20 cellular contexts compared by ENCODE assay signal in genomic region chr7:130446285-130446684, GRCh38. TPM values are rescaled to one million over a fixed set of nuclear protein-coding genes. Genes with fewer than 3 reads are reported as not detected.
A peak's percentile ranks its signal among the peaks of the same experiment; 100 is the strongest.
DNase-seq lines count a peak whose midpoint lies in the region; ATAC-seq lines count a peak whose summit lies in the region.
"Had no signal": no experiment of that assay in that cellular context is flagged by ENCODE, and none has a peak within 500 bp of the region (broad histone marks: within the 10 kb centered on the region; RNA-seq: fewer than 3 reads in every experiment).

No MANE protein-coding gene starts in this region.

- no peak for DNase-seq in activated CD8-positive, alpha-beta memory T cell treated with anti-CD3 and anti-CD28 coated beads, Interleukin-2, amount 10 ng/mL, durations not matched to agents 7 days and 5 days
- no peak for DNase-seq in activated CD8-positive, alpha-beta memory T cell treated with anti-CD3 and anti-CD28 coated beads, Interleukin-2, amount 50 U/mL, for 48 hours
- peak in 1 of 2 donors; percentile 22 for DNase-seq in stimulated activated naive CD8-positive, alpha-beta T cell treated with anti-CD3 and anti-CD28 coated beads, Interleukin-15, amount 100 ng/mL, for 72 hours
- no peak for DNase-seq in stimulated activated naive CD8-positive, alpha-beta T cell treated with anti-CD3 and anti-CD28 coated beads, Interleukin-15, Interleukin-2, amounts not matched to agents 100 U/mL and 50 U/mL, for 24 hours
- no peak for DNase-seq in activated naive CD8-positive, alpha-beta T cell treated with anti-CD3 and anti-CD28 coated beads, Interleukin-2, amount 50 U/mL, for 24 hours
- no peak for DNase-seq in central memory CD4-positive, alpha-beta T cell
- no peak for DNase-seq in posterior vena cava (ENCODE audit: low spot score)
- DNase-seq: AML-193; CD4-positive, alpha-beta T cell; H9; NCI-H1092; NCI-H1417 treated with DMSO at 0.1 percent for 48 hours; NCI-H1694 treated with DMSO at 0.1 percent for 48 hours; NCI-H2081; NCI-H2227 treated with DMSO at 0.1 percent for 48 hours; NCI-H510A; NCI-H69; SHP77 had no signal

- CTCF ChIA-PET in activated CD8-positive, alpha-beta memory T cell treated with anti-CD3 and anti-CD28 coated beads, Interleukin-2, amount 10 ng/mL, durations not matched to agents 7 days and 5 days (lab: Charles Lee), result no interaction called here

- H3K4me1 Mint-ChIP-seq in activated CD8-positive, alpha-beta memory T cell treated with anti-CD3 and anti-CD28 coated beads, Interleukin-2, amount 10 ng/mL, durations not matched to agents 7 days and 5 days, result peaks cover 35% of the 10 kb centered on the region
- H3K4me1 Mint-ChIP-seq in stimulated activated naive CD8-positive, alpha-beta T cell treated with anti-CD3 and anti-CD28 coated beads, Interleukin-15, amount 100 ng/mL, for 72 hours, result peaks cover 37% of the 10 kb centered on the region
- peaks cover 18% of the 10 kb centered on the region for H3K4me1 Mint-ChIP-seq in activated naive CD8-positive, alpha-beta T cell treated with anti-CD3 and anti-CD28 coated beads, Interleukin-2, amount 50 U/mL, for 24 hours

- peaks cover 16% of the 10 kb centered on the region for H3K36me3 Mint-ChIP-seq in activated CD8-positive, alpha-beta memory T cell treated with anti-CD3 and anti-CD28 coated beads, Interleukin-2, amount 10 ng/mL, durations not matched to agents 7 days and 5 days
- H3K36me3 Mint-ChIP-seq in activated naive CD8-positive, alpha-beta T cell treated with anti-CD3 and anti-CD28 coated beads, Interleukin-2, amount 50 U/mL, for 24 hours (ENCODE audit: low read depth), result peaks cover 3% of the 10 kb centered on the region

- intact Hi-C loops in posterior vena cava (cut with DNase I), result no loop called here

- ATAC-seq in activated CD8-positive, alpha-beta memory T cell treated with anti-CD3 and anti-CD28 coated beads, Interleukin-2, amount 10 ng/mL, durations not matched to agents 7 days and 5 days, result peak; percentile 73
- ATAC-seq in stimulated activated naive CD8-positive, alpha-beta T cell treated with anti-CD3 and anti-CD28 coated beads, Interleukin-15, amount 100 ng/mL, for 72 hours, result peak; percentile 89
- no peak for ATAC-seq in stimulated activated naive CD8-positive, alpha-beta T cell treated with anti-CD3 and anti-CD28 coated beads, Interleukin-15, Interleukin-2, amounts not matched to agents 100 U/mL and 50 U/mL, for 24 hours
- peak; percentile 33 for ATAC-seq in activated naive CD8-positive, alpha-beta T cell treated with anti-CD3 and anti-CD28 coated beads, Interleukin-2, amount 50 U/mL, for 24 hours
- ATAC-seq: A549, GM23338 had no signal

- H3K4me3 Mint-ChIP-seq in activated CD8-positive, alpha-beta memory T cell treated with anti-CD3 and anti-CD28 coated beads, Interleukin-2, amount 10 ng/mL, durations not matched to agents 7 days and 5 days, result no peak overlapping the region
- H3K4me3 Mint-ChIP-seq in stimulated activated naive CD8-positive, alpha-beta T cell treated with anti-CD3 and anti-CD28 coated beads, Interleukin-15, amount 100 ng/mL, for 72 hours, result no peak overlapping the region
- H3K4me3 Mint-ChIP-seq in activated naive CD8-positive, alpha-beta T cell treated with anti-CD3 and anti-CD28 coated beads, Interleukin-2, amount 50 U/mL, for 24 hours, result no peak overlapping the region
- H3K4me3 Mint-ChIP-seq: CD4-positive, alpha-beta T cell; GM23338; H9 had no signal

- H3K9me3 Mint-ChIP-seq in activated CD8-positive, alpha-beta memory T cell treated with anti-CD3 and anti-CD28 coated beads, Interleukin-2, amount 10 ng/mL, durations not matched to agents 7 days and 5 days (ENCODE audit: low read depth), result peaks cover 13% of the 10 kb centered on the region
- H3K9me3 Mint-ChIP-seq in stimulated activated naive CD8-positive, alpha-beta T cell treated with anti-CD3 and anti-CD28 coated beads, Interleukin-15, amount 100 ng/mL, for 72 hours, result peaks cover 7 to 12% of the 10 kb centered on the region in 2 donors
- H3K9me3 Mint-ChIP-seq in activated naive CD8-positive, alpha-beta T cell treated with anti-CD3 and anti-CD28 coated beads, Interleukin-2, amount 50 U/mL, for 24 hours, result peaks cover 10% of the 10 kb centered on the region

- H3K27ac Mint-ChIP-seq in activated CD8-positive, alpha-beta memory T cell treated with anti-CD3 and anti-CD28 coated beads, Interleukin-2, amount 10 ng/mL, durations not matched to agents 7 days and 5 days, result peak overlapping the region; percentile 24
- peak overlapping the region in 1 of 2 donors; percentile 5 for H3K27ac Mint-ChIP-seq in stimulated activated naive CD8-positive, alpha-beta T cell treated with anti-CD3 and anti-CD28 coated beads, Interleukin-15, amount 100 ng/mL, for 72 hours
- no peak overlapping the region for H3K27ac Mint-ChIP-seq in activated naive CD8-positive, alpha-beta T cell treated with anti-CD3 and anti-CD28 coated beads, Interleukin-2, amount 50 U/mL, for 24 hours
- H3K27ac Mint-ChIP-seq: CD4-positive, alpha-beta T cell; GM23338; H9 had no signal

- H3K27me3 Mint-ChIP-seq in activated CD8-positive, alpha-beta memory T cell treated with anti-CD3 and anti-CD28 coated beads, Interleukin-2, amount 10 ng/mL, durations not matched to agents 7 days and 5 days, result no peaks in the 10 kb centered on the region
- H3K27me3 Mint-ChIP-seq in stimulated activated naive CD8-positive, alpha-beta T cell treated with anti-CD3 and anti-CD28 coated beads, Interleukin-15, amount 100 ng/mL, for 72 hours, result no peaks in the 10 kb centered on the region
- H3K27me3 Mint-ChIP-seq in activated naive CD8-positive, alpha-beta T cell treated with anti-CD3 and anti-CD28 coated beads, Interleukin-2, amount 50 U/mL, for 24 hours, result peaks cover 5% of the 10 kb centered on the region
- H3K27me3 Mint-ChIP-seq: CD4-positive, alpha-beta T cell had no signal

RNA-seq across cellular contexts. Expression of gene CEP41, which starts 5.5 kb away (rescaled TPM):
- total RNA-seq in activated CD8-positive, alpha-beta memory T cell treated with anti-CD3 and anti-CD28 coated beads, Interleukin-2, amount 10 ng/mL, durations not matched to agents 7 days and 5 days, result 10 to 100 TPM; 22.0 to 23.3 TPM
- total RNA-seq in posterior vena cava, result 10 to 100 TPM in 1 of 2 donors, 1 to 10 TPM in 1; 5.0 to 11.5 TPM

RNA-seq across cellular contexts. Expression of gene MEST, which starts 45.6 kb away (rescaled TPM):
- 1 to 10 TPM; 2.5 to 3.2 TPM for total RNA-seq in activated CD8-positive, alpha-beta memory T cell treated with anti-CD3 and anti-CD28 coated beads, Interleukin-2, amount 10 ng/mL, durations not matched to agents 7 days and 5 days
- total RNA-seq in posterior vena cava, result 10 to 100 TPM in 1 of 2 donors, 1 to 10 TPM in 1; 6.0 to 19.8 TPM
